ENCODE assay signal across 27 cellular contexts in the genomic region with DNA sequence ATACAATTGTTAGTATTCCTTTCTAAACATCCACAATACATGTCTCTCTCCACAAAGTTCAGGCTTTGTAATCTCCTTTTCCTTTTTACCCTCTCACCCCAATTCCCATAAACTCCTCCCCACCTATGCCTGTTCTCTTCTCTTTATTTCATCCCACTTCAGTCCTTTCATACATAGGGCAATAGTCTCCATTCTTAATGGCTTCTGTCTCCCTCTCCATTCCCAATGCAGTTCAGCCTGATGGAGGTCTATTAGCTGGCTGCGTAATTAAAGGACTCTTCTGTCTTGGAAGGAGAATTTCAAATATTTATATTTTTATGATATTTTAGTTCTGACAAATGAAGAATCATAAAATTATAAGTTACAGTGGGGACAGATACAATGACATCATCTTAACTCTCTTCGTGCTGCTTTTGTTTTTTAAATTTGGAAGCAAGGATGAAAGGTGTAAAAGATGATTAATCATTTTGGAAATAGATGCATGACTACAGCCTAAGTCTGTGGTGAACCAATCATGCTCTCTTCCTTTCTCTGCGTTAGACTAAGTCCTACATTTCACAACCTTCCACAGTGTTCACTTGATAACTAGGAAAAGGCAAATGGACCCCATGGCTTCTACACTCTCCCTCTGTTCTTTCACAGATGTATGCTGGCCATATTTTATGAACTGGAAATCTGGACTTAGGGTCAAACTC. TPM values are rescaled to one million over a fixed set of nuclear protein-coding genes. Genes with fewer than 3 reads are reported as not detected.
"Had no signal": no experiment of that assay in that cellular context is flagged by ENCODE, and none has a peak within 500 bp of the region (broad histone marks: within the 10 kb centered on the region; RNA-seq: fewer than 3 reads in every experiment).

No MANE protein-coding gene starts in this region.

- H3K4me1 ChIP-seq: esophagus muscularis mucosa, left ventricle myocardium inferior, sigmoid colon, suprapubic skin, tibial artery, upper lobe of right lung had no signal

- H3K27me3 ChIP-seq: brain microvascular endothelial cell, esophagus muscularis mucosa, ovary, sigmoid colon, suprapubic skin, tibial artery, upper lobe of right lung had no signal

- H3K27ac ChIP-seq: brain microvascular endothelial cell, esophagus muscularis mucosa, left ventricle myocardium inferior, neutrophil, ovary, sigmoid colon, suprapubic skin, tibial artery, upper lobe of right lung had no signal

- ATAC-seq: upper lobe of right lung had no signal

- H3K36me3 ChIP-seq: brain microvascular endothelial cell, esophagus muscularis mucosa, left ventricle myocardium inferior, neutrophil, ovary, sigmoid colon, suprapubic skin, tibial artery, upper lobe of right lung had no signal

- H3K4me3 ChIP-seq: esophagus muscularis mucosa, left ventricle myocardium inferior, ovary, sigmoid colon, suprapubic skin, tibial artery, upper lobe of right lung had no signal

- DNase-seq: activated CD4-positive, alpha-beta memory T cell treated with anti-CD3 and anti-CD28 coated beads for 36 hours; activated CD4-positive, alpha-beta T cell treated with anti-CD3 and anti-CD28 coated beads, Interleukin-2, amount 10 ng/mL, durations not matched to agents 24 days and 14 days; activated CD4-positive, CD25-positive, alpha-beta regulatory T cell treated with anti-CD3 and anti-CD28 coated beads, Interleukin-2, amount 50 U/mL, for 72 hours; activated CD8-positive, alpha-beta memory T cell treated with anti-CD3 and anti-CD28 coated beads, Interleukin-2, amount 50 U/mL, for 4 hours; activated gamma-delta T cell; activated naive CD4-positive, alpha-beta T cell treated with anti-CD3 and anti-CD28 coated beads, Interleukin-2, amount 10 ng/mL, durations not matched to agents 7 days and 5 days; activated naive CD8-positive, alpha-beta T cell treated with anti-CD3 and anti-CD28 coated beads, Interleukin-2, amount 10 ng/mL, durations not matched to agents 7 days and 5 days; activated T-cell treated with anti-CD3 and anti-CD28 coated beads, Interleukin-2, amount 50 U/mL, for 24 hours; amniotic stem cell; brain microvascular endothelial cell; left ventricle myocardium inferior; mammary epithelial cell; naive B cell; nephron progenitor cell; ovary; sigmoid colon; small intestine; stimulated activated CD4-positive, alpha-beta T cell treated with anti-CD3 and anti-CD28 coated beads, Interleukin-1b, Interleukin-23, amount 100 ng/mL, for 48 hours; stimulated activated naive B cell treated with anti-CD40 and anti-IgM and Interleukin-4, amounts not matched to agents 10 μg/mL and 1 μg/mL and 100 μg/mL, for 72 hours; T-helper 9 cell; tibial artery; upper lobe of right lung had no signal

RNA-seq across cellular contexts. Expression of gene FAM20A, which starts 11.2 kb away (rescaled TPM):
- total RNA-seq: activated CD4-positive, alpha-beta memory T cell treated with anti-CD3 and anti-CD28 coated beads for 36 hours; activated CD4-positive, alpha-beta T cell treated with anti-CD3 and anti-CD28 coated beads, Interleukin-2, amount 10 ng/mL, durations not matched to agents 24 days and 14 days; activated CD8-positive, alpha-beta memory T cell treated with anti-CD3 and anti-CD28 coated beads for 36 hours; activated naive CD8-positive, alpha-beta T cell treated with anti-CD3 and anti-CD28 coated beads, Interleukin-2, amount 10 ng/mL, durations not matched to agents 7 days and 5 days; endothelial cell of umbilical vein had no signal
- polyA plus RNA-seq: endothelial cell of umbilical vein, mammary epithelial cell had no signal
